In the genomic region with DNA sequence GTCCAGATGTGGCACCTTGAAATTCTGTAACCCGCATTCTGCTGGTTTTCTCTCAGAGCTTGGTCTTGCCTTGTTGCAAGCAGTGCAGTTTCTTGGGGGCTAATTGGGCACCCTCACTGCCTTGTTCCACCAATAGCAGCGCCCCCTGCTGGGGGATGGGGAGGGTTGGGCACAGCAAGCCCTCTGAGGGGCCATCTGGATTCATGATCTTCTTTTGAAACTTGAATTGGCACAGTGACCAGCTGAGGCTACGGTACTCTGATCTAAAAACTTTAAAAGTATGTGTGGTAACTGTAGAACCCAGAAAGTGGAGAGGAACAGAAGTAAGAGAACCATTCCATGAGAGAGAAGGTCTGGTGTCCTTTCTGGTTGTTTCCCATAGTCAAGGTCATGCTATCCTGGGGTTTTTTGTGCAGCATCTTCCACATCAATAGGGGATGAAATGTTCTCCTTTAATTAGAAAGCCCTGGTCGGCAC, we compare ENCODE assay signal across 8 cellular contexts.
DNase-seq lines count a peak whose midpoint lies in the region; ATAC-seq and TF ChIP-seq lines count a peak whose summit lies in the region.

No MANE protein-coding gene starts in this region.

- H3K4me1 Mint-ChIP-seq in T-helper 17 cell: peaks cover 45% of the 10 kb centered on the region

- H3K36me3 ChIP-seq in body of pancreas (replicated peaks in 1 of 2; ENCODE audit: insufficient read depth in 1 of 2, low read depth in 2 of 2) (peaks cover 4 to 53% of the 10 kb centered on the region in 2 donors), transverse colon (peaks cover 0 to 52% (median 24%) of the 10 kb centered on the region in 4 donors)

- ATAC-seq in T-helper 17 cell: no peak
- ATAC-seq in body of pancreas: no peak
- ATAC-seq in HG03045 (IDR thresholded peaks at IDR 0.05; ENCODE audit: unreplicated experiment): no peak
- no peak for ATAC-seq in HG03571 (IDR thresholded peaks at IDR 0.05; ENCODE audit: unreplicated experiment)

- TF ChIP-seq EP300 in transverse colon (IDR thresholded peaks at IDR 0.05; ENCODE audit: low read depth): no peak

- DNase-seq in GM19240 (ENCODE audit: insufficient read length, low spot score): peak; percentile 55
- DNase-seq in T-helper 17 cell: peak; percentile 43 to 60 (median 58)
- DNase-seq in body of pancreas: peak in 3 of 4 donors; percentile 35 to 53 (median 41)
- peak; percentile 51 to 60 for DNase-seq in lung microvascular endothelial cell (ENCODE audit: low read depth in 2 of 2)
- peak; percentile 45 for DNase-seq in transverse colon
- no peak for DNase-seq in OCI-M2 (lab: John Stamatoyannopoulos, UW; ENCODE audit: unreplicated experiment)

- H3K4me3 ChIP-seq in body of pancreas: no peak overlapping the region
- H3K4me3 ChIP-seq in transverse colon: no peak overlapping the region

- TF ChIP-seq CTCF in body of pancreas (IDR thresholded peaks at IDR 0.05): peak; percentile 35 to 67 (median 46)
- TF ChIP-seq CTCF in transverse colon (IDR thresholded peaks at IDR 0.05): peak; percentile 46 to 74 (median 69)

- H3K9me3 ChIP-seq in T-helper 17 cell (ENCODE audit: control insufficient read depth, low read length, poor library complexity, severe bottlenecking): no peaks in the 10 kb centered on the region
- no peaks in the 10 kb centered on the region for H3K9me3 ChIP-seq in body of pancreas
- no peaks in the 10 kb centered on the region for H3K9me3 ChIP-seq in transverse colon

- H3K27me3 Mint-ChIP-seq in T-helper 17 cell: no peaks in the 10 kb centered on the region

- H3K36me3 Mint-ChIP-seq in T-helper 17 cell (ENCODE audit: low read depth): peaks cover 4% of the 10 kb centered on the region

- H3K4me3 Mint-ChIP-seq in T-helper 17 cell: no peak overlapping the region

- intact Hi-C loops in body of pancreas (cut with DNase I) (no loop called here), transverse colon (cut with DNase I; ENCODE audit: low total_unique reads) (no loop called here)

- peaks cover 31% of the 10 kb centered on the region for H3K4me1 ChIP-seq in body of pancreas
- H3K4me1 ChIP-seq in transverse colon: peaks cover 0 to 34% (median 18%) of the 10 kb centered on the region in 4 donors

- H3K27me3 ChIP-seq in body of pancreas (no peaks in the 10 kb centered on the region), transverse colon (no peaks in the 10 kb centered on the region)

- no peak overlapping the region for H3K27ac ChIP-seq in body of pancreas
- H3K27ac ChIP-seq in transverse colon: no peak overlapping the region

- H3K27ac Mint-ChIP-seq in T-helper 17 cell: peak overlapping the region; percentile 91

- in situ Hi-C loops in transverse colon (cut with MboI; ENCODE audit: low pct_ligation_motif_present in 1 of 4, low pct_unique_long_range_greater_than_20kb in 1 of 4, low sequenced_read_pairs in 3 of 4): no loop called here

- 61 to 64% methylated on average over 4 of the region's 4 CpGs for WGBS in body of pancreas, 2 donors
- WGBS in transverse colon (ENCODE audit: low coverage in 1 of 2), 2 donors: 72 to 100% methylated on average over 1 to 4 of the region's 4 CpGs

- no peak for TF ChIP-seq POLR2A in body of pancreas (IDR thresholded peaks at IDR 0.05)
- TF ChIP-seq POLR2A in transverse colon (IDR thresholded peaks at IDR 0.05): no peak
